In the genomic region with DNA sequence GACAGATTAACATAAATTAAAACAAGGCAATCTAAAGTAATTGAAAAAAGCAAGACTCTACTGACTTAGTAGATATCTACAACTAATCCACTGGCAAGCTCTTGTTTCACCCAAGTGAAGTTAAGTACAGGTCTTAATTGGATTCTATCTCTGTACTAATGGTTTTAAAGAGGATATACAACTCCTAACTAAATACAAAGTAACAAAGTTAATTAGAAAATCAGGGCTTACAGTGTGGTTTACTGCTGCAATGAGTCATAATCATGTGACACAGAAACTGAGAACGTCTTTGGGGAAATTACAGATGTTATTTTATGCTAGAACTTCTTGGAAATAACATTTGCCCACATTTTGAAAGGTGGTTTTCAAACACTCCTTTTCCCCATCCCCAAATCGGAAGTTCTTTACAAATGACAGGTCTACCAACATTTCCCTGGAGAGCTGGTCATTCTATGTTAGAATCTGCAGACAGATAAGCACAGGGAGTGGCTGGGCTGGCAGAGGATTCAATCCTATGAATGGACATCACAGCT, we compare ENCODE assay signal across 10 cellular contexts.
DNase-seq lines count a peak whose midpoint lies in the region; ATAC-seq and TF ChIP-seq lines count a peak whose summit lies in the region.
"Had no signal": no experiment of that assay in that cellular context is flagged by ENCODE, and none has a peak within 500 bp of the region (broad histone marks: within the 10 kb centered on the region; RNA-seq: fewer than 3 reads in every experiment).

No MANE protein-coding gene starts in this region.

- no peaks in the 10 kb centered on the region for H3K9me3 Mint-ChIP-seq in activated naive CD8-positive, alpha-beta T cell treated with anti-CD3 and anti-CD28 coated beads, Interleukin-2, amount 10 ng/mL, durations not matched to agents 7 days and 5 days
- H3K9me3 Mint-ChIP-seq in activated naive CD8-positive, alpha-beta T cell treated with anti-CD3 and anti-CD28 coated beads for 36 hours: no peaks in the 10 kb centered on the region
- peaks cover 10% of the 10 kb centered on the region for H3K9me3 Mint-ChIP-seq in chondrocyte (ENCODE audit: low read depth)

- H3K36me3 Mint-ChIP-seq in activated naive CD8-positive, alpha-beta T cell treated with anti-CD3 and anti-CD28 coated beads, Interleukin-2, amount 10 ng/mL, durations not matched to agents 7 days and 5 days: peaks cover 20% of the 10 kb centered on the region
- peaks cover 31% of the 10 kb centered on the region for H3K36me3 Mint-ChIP-seq in activated naive CD8-positive, alpha-beta T cell treated with anti-CD3 and anti-CD28 coated beads for 36 hours
- H3K36me3 Mint-ChIP-seq in chondrocyte (ENCODE audit: low read depth): peaks cover 10% of the 10 kb centered on the region

- H3K4me3 Mint-ChIP-seq in activated naive CD8-positive, alpha-beta T cell treated with anti-CD3 and anti-CD28 coated beads, Interleukin-2, amount 10 ng/mL, durations not matched to agents 7 days and 5 days: peak overlapping the region; percentile 29
- H3K4me3 Mint-ChIP-seq in activated naive CD8-positive, alpha-beta T cell treated with anti-CD3 and anti-CD28 coated beads for 36 hours: no peak overlapping the region
- H3K4me3 Mint-ChIP-seq in chondrocyte (ENCODE audit: unreplicated experiment): no peak overlapping the region
- H3K4me3 Mint-ChIP-seq: mesothelial cell of epicardium had no signal

- H3K27me3 Mint-ChIP-seq in activated naive CD8-positive, alpha-beta T cell treated with anti-CD3 and anti-CD28 coated beads, Interleukin-2, amount 10 ng/mL, durations not matched to agents 7 days and 5 days: no peaks in the 10 kb centered on the region
- H3K27me3 Mint-ChIP-seq in activated naive CD8-positive, alpha-beta T cell treated with anti-CD3 and anti-CD28 coated beads for 36 hours: no peaks in the 10 kb centered on the region
- no peaks in the 10 kb centered on the region for H3K27me3 Mint-ChIP-seq in chondrocyte (ENCODE audit: low read depth)

- ATAC-seq in activated naive CD8-positive, alpha-beta T cell treated with anti-CD3 and anti-CD28 coated beads, Interleukin-2, amount 10 ng/mL, durations not matched to agents 7 days and 5 days (ENCODE audit: low read depth): peak; percentile 61
- ATAC-seq in HG03342 (IDR thresholded peaks at IDR 0.05; ENCODE audit: unreplicated experiment): no peak

- H3K4me1 Mint-ChIP-seq in activated naive CD8-positive, alpha-beta T cell treated with anti-CD3 and anti-CD28 coated beads, Interleukin-2, amount 10 ng/mL, durations not matched to agents 7 days and 5 days: peaks cover 12% of the 10 kb centered on the region
- H3K4me1 Mint-ChIP-seq in activated naive CD8-positive, alpha-beta T cell treated with anti-CD3 and anti-CD28 coated beads for 36 hours: peaks cover 9% of the 10 kb centered on the region
- peaks cover 29% of the 10 kb centered on the region for H3K4me1 Mint-ChIP-seq in chondrocyte (ENCODE audit: low read depth)

- POLR2A ChIA-PET in activated naive CD8-positive, alpha-beta T cell treated with anti-CD3 and anti-CD28 coated beads, Interleukin-2, amount 10 ng/mL, durations not matched to agents 7 days and 5 days (lab: Charles Lee): no interaction called here

- no peak for DNase-seq in activated naive CD8-positive, alpha-beta T cell treated with anti-CD3 and anti-CD28 coated beads, Interleukin-2, amount 10 ng/mL, durations not matched to agents 7 days and 5 days
- no peak for DNase-seq in activated naive CD8-positive, alpha-beta T cell treated with anti-CD3 and anti-CD28 coated beads for 36 hours
- DNase-seq in LHCN-M2 (ENCODE audit: low read depth): peak; percentile 58
- no peak for DNase-seq in chondrocyte (ENCODE audit: low spot score)
- peak; percentile 16 for DNase-seq in superior temporal gyrus (ENCODE audit: extremely low spot score)
- DNase-seq in NCI-H2196 treated with DMSO at 0.1 percent for 48 hours (lab: John Stamatoyannopoulos, UW; ENCODE audit: unreplicated experiment): no peak
- no peak for DNase-seq in epidermal melanocyte (ENCODE audit: insufficient read length, low spot score)
- DNase-seq: activated CD8-positive, alpha-beta memory T cell treated with anti-CD3 and anti-CD28 coated beads, Interleukin-2, amount 50 U/mL, for 48 hours had no signal

- no peak for TF ChIP-seq CTCF in chondrocyte (IDR thresholded peaks at IDR 0.05)

- H3K27ac Mint-ChIP-seq in activated naive CD8-positive, alpha-beta T cell treated with anti-CD3 and anti-CD28 coated beads, Interleukin-2, amount 10 ng/mL, durations not matched to agents 7 days and 5 days: no peak overlapping the region
- H3K27ac Mint-ChIP-seq in activated naive CD8-positive, alpha-beta T cell treated with anti-CD3 and anti-CD28 coated beads for 36 hours: no peak overlapping the region
- H3K27ac Mint-ChIP-seq in chondrocyte (ENCODE audit: unreplicated experiment): peak overlapping the region; percentile 80
- H3K27ac Mint-ChIP-seq: mesothelial cell of epicardium had no signal

Comparison
In these comparisons a context has a peak if more than half of its experiments do, and no peak if none do; other contexts are left out.
1. DNase-seq: peak in LHCN-M2 (single experiment) and superior temporal gyrus (single experiment); none in activated naive CD8-positive, alpha-beta T cell treated with anti-CD3 and anti-CD28 coated beads, Interleukin-2, amount 10 ng/mL, durations not matched to agents 7 days and 5 days (single experiment), activated naive CD8-positive, alpha-beta T cell treated with anti-CD3 and anti-CD28 coated beads for 36 hours (single experiment), chondrocyte (single experiment), NCI-H2196 treated with DMSO at 0.1 percent for 48 hours (single experiment) and epidermal melanocyte (single experiment).